1 cellular context compared by ENCODE assay signal in the genomic region with DNA sequence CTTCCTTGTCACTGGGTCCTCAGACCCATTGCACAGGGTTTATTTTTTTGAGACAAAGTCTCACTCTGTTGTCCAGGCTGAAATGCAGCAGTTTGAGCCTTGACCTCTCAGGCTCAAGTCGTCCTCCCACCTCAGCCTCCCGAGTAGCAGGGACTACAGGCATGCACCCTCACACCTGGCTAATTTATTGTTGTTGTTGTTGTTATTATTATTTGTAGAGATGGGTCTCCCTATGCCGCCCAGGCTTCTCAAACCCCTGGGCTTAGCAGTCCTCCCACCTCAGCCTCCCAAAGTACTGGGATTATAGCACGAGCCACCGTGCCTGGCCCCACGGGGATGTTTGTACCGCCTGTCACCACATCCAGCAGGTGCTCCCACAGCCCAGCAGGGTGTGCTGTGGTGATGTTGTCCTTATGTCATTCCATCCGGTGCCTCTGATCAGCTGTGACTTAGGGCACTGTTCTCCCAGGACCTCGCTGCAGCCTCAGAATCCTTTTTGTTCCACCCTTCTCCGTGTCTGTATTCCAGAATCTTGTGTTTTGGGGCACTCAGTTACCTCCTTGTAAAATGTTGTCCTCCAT.
TF ChIP-seq lines count a peak whose summit lies in the region.

No MANE protein-coding gene starts in this region.

TF ChIP-seq in GM12878, 131 proteins besides CTCF, POLR2A, EP300 and RAD21 (continued from another document):
- TF ChIP-seq, protein P1, sequence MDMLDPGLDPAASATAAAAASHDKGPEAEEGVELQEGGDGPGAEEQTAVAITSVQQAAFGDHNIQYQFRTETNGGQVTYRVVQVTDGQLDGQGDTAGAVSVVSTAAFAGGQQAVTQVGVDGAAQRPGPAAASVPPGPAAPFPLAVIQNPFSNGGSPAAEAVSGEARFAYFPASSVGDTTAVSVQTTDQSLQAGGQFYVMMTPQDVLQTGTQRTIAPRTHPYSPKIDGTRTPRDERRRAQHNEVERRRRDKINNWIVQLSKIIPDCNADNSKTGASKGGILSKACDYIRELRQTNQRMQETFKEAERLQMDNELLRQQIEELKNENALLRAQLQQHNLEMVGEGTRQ (IDR thresholded peaks at IDR 0.05; ENCODE audit: borderline replicate concordance, low read depth, low read length): no peak
- TF ChIP-seq GABPA (IDR thresholded peaks at IDR 0.05; ENCODE audit: low read depth): no peak
- TF ChIP-seq BHLHE40 (IDR thresholded peaks at IDR 0.05; ENCODE audit: borderline replicate concordance in 1 of 2, low read depth in 2 of 2, low read length in 1 of 2): 0 out of 4 replicates have a peak, but pooled peaks of 1 of the 2 experiments have one; percentile 8
- TF ChIP-seq POLR2AphosphoS5 (IDR thresholded peaks at IDR 0.05; ENCODE audit: low read length): no peak
